Comparison of ENCODE assay signal across 8 cellular contexts in genomic region chr12:47904647-47905312, GRCh38. TPM values are rescaled to one million over a fixed set of nuclear protein-coding genes. Genes with fewer than 3 reads are reported as not detected.
A peak's percentile ranks its signal among the peaks of the same experiment; 100 is the strongest.
DNase-seq lines count a peak whose midpoint lies in the region; ATAC-seq lines count a peak whose summit lies in the region.

TSS of gene VDR (minus strand) at chr12:47904994. CDS start at chr12:47879113, 25,881 bp downstream.

- peak; percentile 65 for ATAC-seq in HG03442 (IDR thresholded peaks at IDR 0.05; ENCODE audit: unreplicated experiment)

- DNase-seq in AG20443 (ENCODE audit: low spot score): peak; percentile 95
- DNase-seq in GM19238 (ENCODE audit: insufficient read length, low spot score): peak; percentile 83
- peak; percentile 89 for DNase-seq in NCI-H748 (lab: John Stamatoyannopoulos, UW; ENCODE audit: unreplicated experiment)
- DNase-seq in activated CD4-positive, alpha-beta T cell treated with anti-CD3 and anti-CD28 coated beads, Interleukin-2, amount 50 U/mL, for 48 hours: peak; percentile 75 to 82
- peak; percentile 55 for DNase-seq in effector CD4-positive, alpha-beta T cell
- peak; percentile 35 to 51 for DNase-seq in lung microvascular endothelial cell (ENCODE audit: low read depth in 2 of 2)
- peak; percentile 26 for DNase-seq in stimulated activated CD8-positive, alpha-beta memory T cell treated with anti-CD3 and anti-CD28 coated beads, Interleukin-12 subunit alpha, Interleukin-12 subunit beta, amount 100 ng/mL, for 1 hour (ENCODE audit: low read depth)

RNA-seq across cellular contexts. Expression of gene VDR, which starts in this region (rescaled TPM):
- total RNA-seq in lung microvascular endothelial cell: not detected in 2 replicates

Comparison
In these comparisons a context has a peak if more than half of its experiments do, and no peak if none do; other contexts are left out.
1. Peak in every context shown above with its lines: DNase-seq and ATAC-seq.
2. Peak in DNase-seq in lung microvascular endothelial cell; RNA of the gene not detected or under 1 TPM.
3. DNase-seq: peak in every context shown above with its lines; median percentile 95 in AG20443; 89 in NCI-H748; 83 in GM19238; 78 in activated CD4-positive, alpha-beta T cell treated with anti-CD3 and anti-CD28 coated beads, Interleukin-2, amount 50 U/mL, for 48 hours; 55 in effector CD4-positive, alpha-beta T cell; 43 in lung microvascular endothelial cell; 26 in stimulated activated CD8-positive, alpha-beta memory T cell treated with anti-CD3 and anti-CD28 coated beads, Interleukin-12 subunit alpha, Interleukin-12 subunit beta, amount 100 ng/mL, for 1 hour.